18 cellular contexts compared by ENCODE assay signal in the genomic region with DNA sequence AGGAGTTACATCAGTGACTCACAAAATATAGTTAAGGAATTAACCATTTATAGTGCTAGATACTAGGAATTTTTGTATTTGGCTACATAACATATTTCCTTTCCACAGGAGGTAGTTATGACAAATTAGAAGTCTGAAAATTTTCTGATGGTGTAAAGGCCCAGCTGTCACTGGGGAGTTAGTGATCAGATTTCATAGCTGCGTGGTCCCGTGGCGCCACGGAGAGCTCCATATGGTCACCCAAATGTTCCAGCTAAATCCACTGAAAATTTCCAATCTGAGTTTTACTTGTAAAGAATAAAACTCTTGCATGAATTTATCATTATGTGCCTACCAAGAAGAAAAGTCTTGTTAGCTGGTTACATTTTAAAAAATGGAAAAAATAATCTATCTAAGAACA.
"Had no signal": no experiment of that assay in that cellular context is flagged by ENCODE, and none has a peak within 500 bp of the region (broad histone marks: within the 10 kb centered on the region; RNA-seq: fewer than 3 reads in every experiment).

No MANE protein-coding gene starts in this region.

- ATAC-seq: activated CD8-positive, alpha-beta T cell treated with anti-CD3 and anti-CD28 coated beads for 36 hours; sciatic nerve; WTC11 had no signal

- H3K27ac ChIP-seq: adrenal gland, esophagus squamous epithelium, thyroid gland, uterus had no signal

- H3K9me3 Mint-ChIP-seq: neural crest cell, WTC11 had no signal

- H3K4me3 ChIP-seq: adrenal gland, esophagus squamous epithelium, thyroid gland, uterus had no signal

- H3K27me3 Mint-ChIP-seq: activated CD8-positive, alpha-beta T cell treated with anti-CD3 and anti-CD28 coated beads for 36 hours; activated naive CD4-positive, alpha-beta T cell treated with anti-CD3 and anti-CD28 coated beads, Interleukin-2, amount 50 U/mL, for 24 hours had no signal

- DNase-seq: activated CD4-positive, alpha-beta T cell treated with anti-CD3 and anti-CD28 coated beads for 4 hours; activated CD8-positive, alpha-beta T cell treated with anti-CD3 and anti-CD28 coated beads for 36 hours; activated effector memory CD4-positive, alpha-beta T cell treated with anti-CD3 and anti-CD28 coated beads, Interleukin-2, amount 50 U/mL, for 16 hours; activated T-cell treated with anti-CD3 and anti-CD28 coated beads, Interleukin-2, amount 50 U/mL, for 48 hours; adrenal gland; cortex of kidney; effector CD4-positive, alpha-beta T cell; esophagus squamous epithelium; hypothalamus; mesendoderm; stimulated activated CD4-positive, alpha-beta T cell treated with anti-CD3 and anti-CD28 coated beads, Interleukin-1b, Interleukin-23, amount 100 ng/mL, for 48 hours; thyroid gland; uterus had no signal

- H3K27ac Mint-ChIP-seq: activated CD8-positive, alpha-beta T cell treated with anti-CD3 and anti-CD28 coated beads for 36 hours; activated naive CD4-positive, alpha-beta T cell treated with anti-CD3 and anti-CD28 coated beads, Interleukin-2, amount 50 U/mL, for 24 hours; T-helper 1 cell treated with Interleukin-12 subunit alpha and Interleukin-12 subunit beta and Interleukin-4 antibody, amounts not matched to agents 30 μg/mL and 1 μg/mL, for 36 hours; WTC11 had no signal

- H3K27me3 ChIP-seq: adrenal gland, esophagus squamous epithelium, thyroid gland, uterus had no signal

- H3K36me3 ChIP-seq: adrenal gland, esophagus squamous epithelium, thyroid gland, uterus had no signal

- H3K4me3 Mint-ChIP-seq: activated CD8-positive, alpha-beta T cell treated with anti-CD3 and anti-CD28 coated beads for 36 hours; activated naive CD4-positive, alpha-beta T cell treated with anti-CD3 and anti-CD28 coated beads, Interleukin-2, amount 50 U/mL, for 24 hours; neural crest cell; T-helper 1 cell treated with Interleukin-12 subunit alpha and Interleukin-12 subunit beta and Interleukin-4 antibody, amounts not matched to agents 30 μg/mL and 1 μg/mL, for 36 hours; WTC11 had no signal

- H3K36me3 Mint-ChIP-seq: activated naive CD4-positive, alpha-beta T cell treated with anti-CD3 and anti-CD28 coated beads, Interleukin-2, amount 50 U/mL, for 24 hours; WTC11 had no signal

- H3K4me1 Mint-ChIP-seq: activated naive CD4-positive, alpha-beta T cell treated with anti-CD3 and anti-CD28 coated beads, Interleukin-2, amount 50 U/mL, for 24 hours; neural crest cell had no signal

- H3K9me3 ChIP-seq: adrenal gland, thyroid gland, uterus had no signal

- H3K4me1 ChIP-seq: adrenal gland, esophagus squamous epithelium, thyroid gland, uterus had no signal
